Comparison of ENCODE assay signal across 1 cellular context in genomic region chr2:118644190-118644589, GRCh38.
TF ChIP-seq lines count a peak whose summit lies in the region.

No MANE protein-coding gene starts in this region.

TF ChIP-seq in GM23338, 12 proteins besides CTCF, POLR2A, EP300 and RAD21 (continued from another document):
- peak; percentile 84 for TF ChIP-seq ZNF462 (CRISPR knock-in tag; IDR thresholded peaks at IDR 0.05)
